In the genomic region with DNA sequence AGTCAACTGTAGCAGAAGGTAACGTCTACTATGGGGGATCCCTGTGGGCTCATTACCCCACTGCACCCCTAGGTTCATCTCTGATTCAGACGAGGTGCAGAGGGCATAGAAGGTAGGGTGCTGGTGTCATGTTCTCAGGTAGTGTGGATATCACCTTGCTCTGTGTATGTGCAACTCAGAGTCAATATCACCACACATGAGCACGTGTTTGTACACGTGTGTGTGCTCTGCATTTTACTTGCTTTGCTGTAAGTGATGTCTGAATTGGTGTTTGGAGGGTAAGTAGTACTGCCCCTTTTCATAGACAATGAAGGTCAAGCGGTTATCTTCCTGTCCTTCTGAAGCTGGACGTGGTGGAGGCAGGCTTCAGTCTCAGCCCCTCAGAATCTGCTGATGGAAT, we compare ENCODE assay signal across 33 cellular contexts. TPM values are rescaled to one million over a fixed set of nuclear protein-coding genes. Genes with fewer than 3 reads are reported as not detected.
"Had no signal": no experiment of that assay in that cellular context is flagged by ENCODE, and none has a peak within 500 bp of the region (broad histone marks: within the 10 kb centered on the region; RNA-seq: fewer than 3 reads in every experiment).

No MANE protein-coding gene starts in this region.

- H3K27me3 ChIP-seq: colonic mucosa, dorsolateral prefrontal cortex, esophagus muscularis mucosa, gastrocnemius medialis, gastroesophageal sphincter, heart left ventricle, heart right ventricle had no signal

- H3K4me1 ChIP-seq: colonic mucosa, foreskin keratinocyte had no signal

- H3K27ac ChIP-seq: colonic mucosa, coronary artery, epithelial cell of prostate, esophagus muscularis mucosa, esophagus squamous epithelium, foreskin keratinocyte, gastrocnemius medialis, gastroesophageal sphincter, heart left ventricle, heart right ventricle had no signal

- H3K9me3 ChIP-seq: colonic mucosa had no signal

- ATAC-seq: effector memory CD8-positive, alpha-beta T cell; esophagus mucosa; foreskin keratinocyte; gastrocnemius medialis; gastroesophageal sphincter; heart left ventricle; heart right ventricle had no signal

- FAIRE-seq: colon, endometrium, endothelial cell of umbilical vein, frontal cortex had no signal

- H3K36me3 ChIP-seq: esophagus muscularis mucosa, esophagus squamous epithelium, gastrocnemius medialis, gastroesophageal sphincter, heart left ventricle, heart right ventricle had no signal

- H3K4me3 ChIP-seq: colonic mucosa, coronary artery, dorsolateral prefrontal cortex, esophagus muscularis mucosa, esophagus squamous epithelium, gastrocnemius medialis, gastroesophageal sphincter, heart left ventricle, heart right ventricle had no signal

- DNase-seq: colonic mucosa; cortex of kidney; dermis blood vessel endothelial cell; dorsolateral prefrontal cortex; effector CD4-positive, alpha-beta T cell; effector CD8-positive, alpha-beta T cell; effector memory CD4-positive, alpha-beta T cell; effector memory CD8-positive, alpha-beta T cell; endodermal cell; erythroblast; esophagus squamous epithelium; foreskin fibroblast; foreskin keratinocyte; foreskin melanocyte; gastrocnemius medialis; glutamatergic neuron; head of caudate nucleus; heart left ventricle; heart right ventricle had no signal

- H3K9me3 Mint-ChIP-seq: effector memory CD8-positive, alpha-beta T cell had no signal

- H3K4me3 Mint-ChIP-seq: dendritic cell treated with granulocyte-macrophage colony-stimulating factor and Interleukin-4, amounts not matched to agents 40 ng/mL and 50 ng/mL, for 4 days; effector memory CD8-positive, alpha-beta T cell; endodermal cell had no signal

- H3K27ac Mint-ChIP-seq: dendritic cell treated with granulocyte-macrophage colony-stimulating factor and Interleukin-4, amounts not matched to agents 40 ng/mL and 50 ng/mL, for 4 days; effector memory CD8-positive, alpha-beta T cell; endodermal cell had no signal

- H3K4me1 Mint-ChIP-seq: endodermal cell had no signal

RNA-seq across cellular contexts. Expression of a gene that starts 10.4 kb away (rescaled TPM):
- total RNA-seq: dermis blood vessel endothelial cell, dermis microvascular lymphatic vessel endothelial cell, endodermal cell, endothelial cell of umbilical vein, epithelial cell of proximal tubule, fibroblast of villous mesenchyme, frontal cortex had no signal
- polyA plus RNA-seq: fibroblast of lung had no signal
